Comparison of ENCODE assay signal across 12 cellular contexts in genomic region chr17:35541434-35541833, GRCh38. TPM values are rescaled to one million over a fixed set of nuclear protein-coding genes. Genes with fewer than 3 reads are reported as not detected.
DNase-seq lines count a peak whose midpoint lies in the region; ATAC-seq and TF ChIP-seq lines count a peak whose summit lies in the region.
"Had no signal": no experiment of that assay in that cellular context is flagged by ENCODE, and none has a peak within 500 bp of the region (broad histone marks: within the 10 kb centered on the region; RNA-seq: fewer than 3 reads in every experiment).

No MANE protein-coding gene starts in this region.

- H3K9me3 ChIP-seq in colonic mucosa (no peaks in the 10 kb centered on the region), gastrocnemius medialis (no peaks in the 10 kb centered on the region)

- H3K4me1 ChIP-seq in colonic mucosa (no peaks in the 10 kb centered on the region), gastrocnemius medialis (peaks cover 0 to 17% of the 10 kb centered on the region in 2 donors)

- ATAC-seq in gastrocnemius medialis: no peak

- TF ChIP-seq POLR2A in NB4 (IDR thresholded peaks at IDR 0.05; ENCODE audit: extremely low read depth, insufficient read length) (no peak), gastrocnemius medialis (IDR thresholded peaks at IDR 0.05) (no peak)

- H3K4me3 ChIP-seq in GM08714 (ENCODE audit: low read length) (peak overlapping the region; percentile 31), NB4 (ENCODE audit: low read depth, low read length) (peak overlapping the region; percentile 67), colonic mucosa (no peak overlapping the region), gastrocnemius medialis (peak overlapping the region; percentile 26 to 39 (median 35))

- H3K27me3 ChIP-seq in colonic mucosa (no peaks in the 10 kb centered on the region), gastrocnemius medialis (no peaks in the 10 kb centered on the region)

- peak overlapping the region in 1 of 2 donors; percentile 1 for H3K9ac ChIP-seq in colonic mucosa (ENCODE audit: low read depth in 2 of 2, low read length in 2 of 2)

- no peak for TF ChIP-seq CTCF in NB4 (IDR thresholded peaks at IDR 0.05; ENCODE audit: low read depth, low read length)
- TF ChIP-seq CTCF in colonic mucosa (IDR thresholded peaks at IDR 0.05): no peak
- TF ChIP-seq CTCF in gastrocnemius medialis (IDR thresholded peaks at IDR 0.05 in 4 of 5, conservative IDR thresholded peaks at IDR 0.05 in 1 of 5): no peak

- peak overlapping the region; percentile 35 for H3K27ac ChIP-seq in colonic mucosa
- peak overlapping the region; percentile 46 to 67 (median 52) for H3K27ac ChIP-seq in gastrocnemius medialis

- in situ Hi-C loops in gastrocnemius medialis (cut with MboI; ENCODE audit: low sequenced_read_pairs in 4 of 4): loop anchor here in 2 of 4 donors (10.0 to 25.0 kb wide), 2 partner anchors 104 to 387 kb away; partner anchors contain the start of genes SLFN12 (in 1 of the 2) and SLFN13 (in 1 of the 2)

- DNase-seq in NB4 (ENCODE audit: low read depth) (no peak), colonic mucosa (no peak), gastrocnemius medialis (no peak), NCI-H2196 treated with DMSO at 0.1 percent for 48 hours (lab: John Stamatoyannopoulos, UW; ENCODE audit: unreplicated experiment) (no peak), NCI-H146 treated with DMSO at 0.1 percent for 48 hours (lab: John Stamatoyannopoulos, UW; ENCODE audit: unreplicated experiment) (no peak), putamen (ENCODE audit: low spot score) (no peak), NCI-H2029 treated with DMSO at 0.1 percent for 48 hours (lab: John Stamatoyannopoulos, UW) (no peak)
- DNase-seq: GF-D8, NCI-H146, SHP77 treated with DMSO at 0.1 percent for 48 hours had no signal

- H3K36me3 ChIP-seq in colonic mucosa (no peaks in the 10 kb centered on the region), gastrocnemius medialis (no peaks in the 10 kb centered on the region)

- intact Hi-C loops in colonic mucosa (cut with DNase I) (no loop called here), gastrocnemius medialis (cut with DNase I; ENCODE audit: low total_unique reads) (loop anchor here (5.0 kb wide), 1 partner anchor 299 kb away; the partner anchor contains the start of gene SLFN5)

RNA-seq across cellular contexts. Expression of gene SLFN12L, which starts 4.0 kb away (rescaled TPM):
- total RNA-seq in colonic mucosa (1 to 10 TPM in 1 of 2 donors, under 1 TPM in 1; 0.86 to 1.0 TPM), gastrocnemius medialis (under 1 TPM in 3 of 4 donors, not detected in 1; 0.10 to 0.31 (median 0.15) TPM)

RNA-seq across cellular contexts. Expression of gene SLFN14, which starts 19.2 kb away (rescaled TPM):
- total RNA-seq in colonic mucosa (not detected), gastrocnemius medialis (not detected)
- total RNA-seq: mesothelial cell of epicardium had no signal

RNA-seq across cellular contexts. Expression of gene PEX12, which starts 36.9 kb away (rescaled TPM):
- total RNA-seq in colonic mucosa (1 to 10 TPM; 2.6 to 5.9 TPM), gastrocnemius medialis (10 to 100 TPM in 1 of 4 donors, 1 to 10 TPM in 3; 4.4 to 14.2 (median 6.2) TPM)

RNA-seq across cellular contexts. Expression of gene AP2B1, which starts 45.7 kb away (rescaled TPM):
- total RNA-seq in colonic mucosa: 100 to 1,000 TPM; 220 to 274 TPM
- 10 to 100 TPM; 31.3 to 48.7 (median 38.1) TPM for total RNA-seq in gastrocnemius medialis
